Comparison of ENCODE assay signal across 8 cellular contexts in genomic region chr1:59699227-59699847, GRCh38.
A peak's percentile ranks its signal among the peaks of the same experiment; 100 is the strongest.
DNase-seq lines count a peak whose midpoint lies in the region; ATAC-seq and TF ChIP-seq lines count a peak whose summit lies in the region.

No MANE protein-coding gene starts in this region.

- DNase-seq in A172 (ENCODE audit: low spot score) = peak; percentile 21
- DNase-seq in ELF-1 (ENCODE audit: low read depth, low spot score) = peak; percentile 47
- DNase-seq in NCI-H1694 treated with DMSO at 0.1 percent for 48 hours (lab: John Stamatoyannopoulos, UW) = peak; percentile 69
- peak; percentile 14 for DNase-seq in T-helper 2 cell treated with Interferon-gamma antibody and Interleukin-4, amounts not matched to agents 5 μg/mL and 100 μg/mL, for 36 hours (ENCODE audit: low spot score)
- peak; percentile 67 for DNase-seq in fibroblast of villous mesenchyme (ENCODE audit: low read depth)

- H3K4me3 ChIP-seq in fibroblast of villous mesenchyme (ENCODE audit: low read depth, low read length) = no peak overlapping the region
- H3K4me3 ChIP-seq in parathyroid adenoma (ENCODE audit: low read depth, low read length) = no peak overlapping the region

- H3K4me3 Mint-ChIP-seq in T-helper 2 cell treated with Interferon-gamma antibody and Interleukin-4, amounts not matched to agents 5 μg/mL and 100 μg/mL, for 36 hours = no peak overlapping the region
- no peak overlapping the region for H3K4me3 Mint-ChIP-seq in activated T-helper 17 cell treated with anti-CD3 and anti-CD28 coated beads, Interleukin-2, amount 50 U/mL, for 72 hours

- peaks cover 2% of the 10 kb centered on the region for H3K27me3 Mint-ChIP-seq in T-helper 2 cell treated with Interferon-gamma antibody and Interleukin-4, amounts not matched to agents 5 μg/mL and 100 μg/mL, for 36 hours (ENCODE audit: low read depth)
- H3K27me3 Mint-ChIP-seq in activated T-helper 17 cell treated with anti-CD3 and anti-CD28 coated beads, Interleukin-2, amount 50 U/mL, for 72 hours = no peaks in the 10 kb centered on the region

- H3K27me3 ChIP-seq in parathyroid adenoma (ENCODE audit: control insufficient read depth, insufficient read depth, low read length) = no peaks in the 10 kb centered on the region

- no peak overlapping the region for H3K9ac ChIP-seq in parathyroid adenoma

- H3K79me2 ChIP-seq in parathyroid adenoma = no peaks in the 10 kb centered on the region

- peaks cover 28% of the 10 kb centered on the region for H3K4me1 Mint-ChIP-seq in T-helper 2 cell treated with Interferon-gamma antibody and Interleukin-4, amounts not matched to agents 5 μg/mL and 100 μg/mL, for 36 hours (ENCODE audit: low read depth)
- peaks cover 6% of the 10 kb centered on the region for H3K4me1 Mint-ChIP-seq in activated T-helper 17 cell treated with anti-CD3 and anti-CD28 coated beads, Interleukin-2, amount 50 U/mL, for 72 hours

- H3K36me3 ChIP-seq in parathyroid adenoma (ENCODE audit: control insufficient read depth, insufficient read depth, low read length) = no peaks in the 10 kb centered on the region

- H3K4me2 ChIP-seq in parathyroid adenoma (ENCODE audit: low read length) = no peak overlapping the region

- H3K9me3 ChIP-seq in parathyroid adenoma (ENCODE audit: control insufficient read depth, low read length) = no peaks in the 10 kb centered on the region

- no peaks in the 10 kb centered on the region for H3K4me1 ChIP-seq in parathyroid adenoma

- no peak overlapping the region for H2AFZ ChIP-seq in parathyroid adenoma

- no peak overlapping the region for H3K27ac Mint-ChIP-seq in T-helper 2 cell treated with Interferon-gamma antibody and Interleukin-4, amounts not matched to agents 5 μg/mL and 100 μg/mL, for 36 hours
- no peak overlapping the region for H3K27ac Mint-ChIP-seq in activated T-helper 17 cell treated with anti-CD3 and anti-CD28 coated beads, Interleukin-2, amount 50 U/mL, for 72 hours

- peak; percentile 96 for TF ChIP-seq CTCF in fibroblast of villous mesenchyme (IDR thresholded peaks at IDR 0.05; ENCODE audit: insufficient read depth, low read depth, low read length)
- TF ChIP-seq CTCF in parathyroid adenoma (IDR thresholded peaks at IDR 0.05) = peak; percentile 81

- H3K36me3 Mint-ChIP-seq in T-helper 2 cell treated with Interferon-gamma antibody and Interleukin-4, amounts not matched to agents 5 μg/mL and 100 μg/mL, for 36 hours (ENCODE audit: low read depth) = peaks cover 3% of the 10 kb centered on the region
- H3K36me3 Mint-ChIP-seq in activated T-helper 17 cell treated with anti-CD3 and anti-CD28 coated beads, Interleukin-2, amount 50 U/mL, for 72 hours (ENCODE audit: low read depth) = no peaks in the 10 kb centered on the region

- H3K9me3 Mint-ChIP-seq in T-helper 2 cell treated with Interferon-gamma antibody and Interleukin-4, amounts not matched to agents 5 μg/mL and 100 μg/mL, for 36 hours = peaks cover 3% of the 10 kb centered on the region
- H3K9me3 Mint-ChIP-seq in activated T-helper 17 cell treated with anti-CD3 and anti-CD28 coated beads, Interleukin-2, amount 50 U/mL, for 72 hours = no peaks in the 10 kb centered on the region

- no peak for ATAC-seq in activated T-helper 17 cell treated with anti-CD3 and anti-CD28 coated beads, Interleukin-2, amount 50 U/mL, for 72 hours (replicated peaks)
- ATAC-seq in HG03135 (IDR thresholded peaks at IDR 0.05; ENCODE audit: unreplicated experiment) = no peak

- no peak overlapping the region for H3K27ac ChIP-seq in parathyroid adenoma

Comparison
In these comparisons a context has a peak if more than half of its experiments do, and no peak if none do; other contexts are left out.
1. DNase-seq: peak in every context shown above with its lines; median percentile 69 in NCI-H1694 treated with DMSO at 0.1 percent for 48 hours; 67 in fibroblast of villous mesenchyme; 47 in ELF-1; 21 in A172; 14 in T-helper 2 cell treated with Interferon-gamma antibody and Interleukin-4, amounts not matched to agents 5 μg/mL and 100 μg/mL, for 36 hours.